12 cellular contexts compared by ENCODE assay signal in the genomic region with DNA sequence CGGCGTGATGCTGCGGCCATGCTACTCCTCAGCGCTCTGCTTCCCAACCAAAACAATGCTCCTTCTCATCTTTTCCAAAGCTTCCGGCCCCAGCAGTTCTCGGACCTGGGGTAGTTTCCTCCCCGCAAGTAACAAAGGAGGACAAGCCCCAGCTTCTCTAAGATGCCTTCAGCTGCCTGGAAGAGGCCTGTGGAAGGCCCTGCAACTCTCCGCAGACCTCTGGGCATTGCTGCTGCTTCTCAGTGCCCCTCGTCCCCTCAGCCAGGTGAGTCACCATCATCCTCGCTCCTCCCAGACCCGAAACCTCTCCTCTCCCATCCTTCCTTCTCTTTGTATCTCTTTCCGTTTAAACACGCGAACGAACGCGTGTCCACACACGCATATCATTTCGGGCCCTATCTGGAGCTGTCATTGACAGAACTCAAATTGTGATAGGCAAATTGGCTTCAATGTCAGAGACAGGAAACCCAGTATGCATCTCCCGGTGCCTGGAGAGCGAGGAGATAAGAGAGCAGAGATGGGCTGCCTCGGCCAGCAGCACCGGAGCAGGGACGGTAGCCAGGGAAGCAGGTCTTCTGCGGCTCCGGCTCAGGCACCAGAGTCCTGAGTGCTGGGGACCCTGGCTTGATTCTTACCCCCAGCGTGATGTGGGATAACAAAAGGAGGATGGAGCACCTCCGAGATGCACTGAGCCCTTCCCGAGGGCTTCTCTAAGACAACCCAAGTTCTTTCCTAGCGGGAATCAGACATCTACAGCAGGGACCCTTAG. TPM values are rescaled to one million over a fixed set of nuclear protein-coding genes. Genes with fewer than 3 reads are reported as not detected.
DNase-seq lines count a peak whose midpoint lies in the region; TF ChIP-seq lines count a peak whose summit lies in the region.
"Had no signal": no experiment of that assay in that cellular context is flagged by ENCODE, and none has a peak within 500 bp of the region (broad histone marks: within the 10 kb centered on the region; RNA-seq: fewer than 3 reads in every experiment).

No MANE protein-coding gene starts in this region.

- no peaks in the 10 kb centered on the region for H3K36me3 Mint-ChIP-seq in activated T-cell treated with anti-CD3 and anti-CD28 coated beads, Interleukin-2, amount 50 U/mL, for 24 hours (ENCODE audit: low read depth)
- no peaks in the 10 kb centered on the region for H3K36me3 Mint-ChIP-seq in mesothelial cell of epicardium
- H3K36me3 Mint-ChIP-seq: activated naive CD8-positive, alpha-beta T cell had no signal

- no peak overlapping the region for H3K23ac ChIP-seq in neuronal stem cell (ENCODE audit: low read depth, low read length, poor library complexity)

- H3K9me3 ChIP-seq in fibroblast of lung (ENCODE audit: control insufficient read depth, insufficient read depth, low read depth, low read length) (no peaks in the 10 kb centered on the region), neuronal stem cell (replicated peaks in 1 of 2; ENCODE audit: control insufficient read depth in 2 of 2, insufficient read depth in 1 of 2, low read depth in 1 of 2, low read length in 2 of 2) (no peaks in the 10 kb centered on the region), transverse colon (no peaks in the 10 kb centered on the region)
- H3K9me3 ChIP-seq: colonic mucosa had no signal

- 100% methylated on average over 4 to 6 of the region's 30 CpGs for WGBS in neuronal stem cell (ENCODE audit: extremely low coverage in 2 of 2, insufficient read length in 2 of 2, insufficient replicate concordance in 1 of 2), 2 donors
- WGBS in transverse colon (ENCODE audit: low coverage in 1 of 2), 2 donors = 86 to 91% methylated on average over 11 to 30 of the region's 30 CpGs

- H4K20me1 ChIP-seq in fibroblast of lung (ENCODE audit: control insufficient read depth, extremely low read depth, insufficient read depth, low read length) = no peaks in the 10 kb centered on the region

- in situ Hi-C loops in transverse colon (cut with MboI; ENCODE audit: low pct_ligation_motif_present in 1 of 4, low pct_unique_long_range_greater_than_20kb in 1 of 4, low sequenced_read_pairs in 3 of 4) = loop anchor here in 1 of 4 donors (5.0 kb wide), 1 partner anchor 100 kb away; no protein-coding TSS in a partner anchor

- no peak overlapping the region for H3K27ac Mint-ChIP-seq in activated T-cell treated with anti-CD3 and anti-CD28 coated beads, Interleukin-2, amount 50 U/mL, for 24 hours
- no peak overlapping the region for H3K27ac Mint-ChIP-seq in mesothelial cell of epicardium
- H3K27ac Mint-ChIP-seq: activated naive CD8-positive, alpha-beta T cell had no signal

- H4K91ac ChIP-seq in neuronal stem cell (ENCODE audit: low read depth, low read length, poor library complexity) = no peak overlapping the region

- H3K79me2 ChIP-seq in fibroblast of lung (ENCODE audit: control insufficient read depth, insufficient read depth, low read length) = no peaks in the 10 kb centered on the region

- no peak overlapping the region for H2AK5ac ChIP-seq in neuronal stem cell (ENCODE audit: low read depth, low read length)

- DNase-seq in activated T-cell treated with anti-CD3 and anti-CD28 coated beads, Interleukin-2, amount 50 U/mL, for 24 hours = peak; percentile 12
- DNase-seq in activated T-cell treated with anti-CD3 and anti-CD28 coated beads, Interleukin-2, amount 50 U/mL, for 1 hour = no peak
- DNase-seq in fibroblast of lung (ENCODE audit: low read depth in 2 of 2) = no peak
- no peak for DNase-seq in neuronal stem cell (ENCODE audit: low spot score)
- DNase-seq in transverse colon = no peak
- DNase-seq in mesothelial cell of epicardium (ENCODE audit: low spot score in 2 of 2, unreplicated experiment in 2 of 2) = no peak
- DNase-seq in stimulated activated CD4-positive, alpha-beta T cell treated with anti-CD3 and anti-CD28 coated beads, Interleukin-1b, Interleukin-23, amount 100 ng/mL, for 48 hours = no peak
- DNase-seq in UCSD-AML1 (lab: John Stamatoyannopoulos, UW; ENCODE audit: unreplicated experiment) = no peak
- DNase-seq: NCI-H187; stimulated activated naive CD8-positive, alpha-beta T cell treated with anti-CD3 and anti-CD28 coated beads, Interleukin-15, amount 100 ng/mL, for 72 hours had no signal

- H3K27ac ChIP-seq in fibroblast of lung (ENCODE audit: insufficient read depth, low read length) (peak overlapping the region; percentile 58), neuronal stem cell (replicated peaks; ENCODE audit: low read length) (no peak overlapping the region), transverse colon (peak overlapping the region; percentile 34 to 81 (median 64))
- H3K27ac ChIP-seq: colonic mucosa had no signal

- no peak overlapping the region for H3K4me3 Mint-ChIP-seq in activated T-cell treated with anti-CD3 and anti-CD28 coated beads, Interleukin-2, amount 50 U/mL, for 24 hours
- H3K4me3 Mint-ChIP-seq in mesothelial cell of epicardium = no peak overlapping the region
- H3K4me3 Mint-ChIP-seq: activated naive CD8-positive, alpha-beta T cell; stimulated activated naive CD8-positive, alpha-beta T cell treated with anti-CD3 and anti-CD28 coated beads, Interleukin-15, amount 100 ng/mL, for 72 hours had no signal

- no peak overlapping the region for H2BK15ac ChIP-seq in neuronal stem cell (ENCODE audit: low read length)

- H3K4ac ChIP-seq in neuronal stem cell (ENCODE audit: low read length) = no peak overlapping the region

- H2BK120ac ChIP-seq in neuronal stem cell (ENCODE audit: low read depth, low read length) = no peak overlapping the region

- H3K9ac ChIP-seq in fibroblast of lung (ENCODE audit: insufficient read depth, low read length) = no peak overlapping the region
- no peak overlapping the region for H3K9ac ChIP-seq in neuronal stem cell (ENCODE audit: low read depth, low read length, poor library complexity)

- peak overlapping the region; percentile 62 for H2BK5ac ChIP-seq in neuronal stem cell (ENCODE audit: low read length)

- H2AFZ ChIP-seq in fibroblast of lung (ENCODE audit: low read length) = peak overlapping the region; percentile 65
- H2AFZ ChIP-seq in neuronal stem cell (ENCODE audit: low read length) = no peak overlapping the region

- intact Hi-C loops in transverse colon (cut with DNase I; ENCODE audit: low total_unique reads) = loop anchor here (1.0 to 5.0 kb wide), 2 partner anchors 100 to 120 kb away; no protein-coding TSS in a partner anchor

- H3K36me3 ChIP-seq in fibroblast of lung (ENCODE audit: control insufficient read depth, insufficient read depth, low read length) (no peaks in the 10 kb centered on the region), neuronal stem cell (replicated peaks in 1 of 2; ENCODE audit: control insufficient read depth in 2 of 2, insufficient read depth in 2 of 2, low read length in 2 of 2) (no peaks in the 10 kb centered on the region), transverse colon (no peaks in the 10 kb centered on the region)
- H3K36me3 ChIP-seq: colonic mucosa had no signal

- H3K27me3 ChIP-seq in fibroblast of lung (ENCODE audit: control insufficient read depth, insufficient read depth, low read length) (peaks cover 4% of the 10 kb centered on the region), neuronal stem cell (ENCODE audit: control insufficient read depth in 3 of 3, insufficient read depth in 3 of 3, low read depth in 1 of 3, low read length in 3 of 3) (peaks cover 0 to 48% (median 0%) of the 10 kb centered on the region in 3 experiments), transverse colon (peaks cover 6% of the 10 kb centered on the region)
- H3K27me3 ChIP-seq: colonic mucosa had no signal

- H3K14ac ChIP-seq in neuronal stem cell (ENCODE audit: low read length) = no peak overlapping the region

- peak overlapping the region in 2 of 4 experiments; percentile 15 to 16 for H3K4me3 ChIP-seq in fibroblast of lung (replicated peaks in 1 of 4; ENCODE audit: control extremely low read depth in 1 of 4, insufficient read depth in 1 of 4, low read depth in 3 of 4, low read length in 4 of 4)
- no peak overlapping the region for H3K4me3 ChIP-seq in neuronal stem cell (ENCODE audit: low read length in 2 of 2)
- peak overlapping the region in 1 of 4 donors; percentile 1 for H3K4me3 ChIP-seq in transverse colon
- H3K4me3 ChIP-seq: colonic mucosa had no signal

- H4K8ac ChIP-seq in neuronal stem cell (ENCODE audit: low read depth, low read length) = no peak overlapping the region

- H3K4me1 ChIP-seq in fibroblast of lung (ENCODE audit: control insufficient read depth, extremely low read depth, insufficient read depth, low read length) (peaks cover 4% of the 10 kb centered on the region), neuronal stem cell (ENCODE audit: control insufficient read depth in 2 of 2, insufficient read depth in 1 of 2, low read depth in 1 of 2, low read length in 2 of 2) (peaks cover 5 to 6% of the 10 kb centered on the region in 2 donors), transverse colon (peaks cover under 1 to 19% (median 11%) of the 10 kb centered on the region in 4 donors)
- H3K4me1 ChIP-seq: colonic mucosa had no signal

- no peak for TF ChIP-seq EP300 in transverse colon (IDR thresholded peaks at IDR 0.05; ENCODE audit: low read depth)

- H3K79me1 ChIP-seq in neuronal stem cell (ENCODE audit: low read depth, low read length) = no peaks in the 10 kb centered on the region

- peaks cover 3% of the 10 kb centered on the region for H3K4me1 Mint-ChIP-seq in activated T-cell treated with anti-CD3 and anti-CD28 coated beads, Interleukin-2, amount 50 U/mL, for 24 hours (ENCODE audit: low read depth)
- peaks cover 7% of the 10 kb centered on the region for H3K4me1 Mint-ChIP-seq in mesothelial cell of epicardium

- H3K4me2 ChIP-seq in fibroblast of lung (ENCODE audit: extremely low read depth, insufficient read depth, low read length) (peak overlapping the region; percentile 60), neuronal stem cell (ENCODE audit: insufficient read depth, low read length, poor library complexity, severe bottlenecking) (no peak overlapping the region)

- TF ChIP-seq POLR2A in transverse colon (IDR thresholded peaks at IDR 0.05) = no peak

- H3K9me3 Mint-ChIP-seq in activated T-cell treated with anti-CD3 and anti-CD28 coated beads, Interleukin-2, amount 50 U/mL, for 24 hours = no peaks in the 10 kb centered on the region
- no peaks in the 10 kb centered on the region for H3K9me3 Mint-ChIP-seq in mesothelial cell of epicardium
- H3K9me3 Mint-ChIP-seq: stimulated activated naive CD8-positive, alpha-beta T cell treated with anti-CD3 and anti-CD28 coated beads, Interleukin-15, amount 100 ng/mL, for 72 hours had no signal

- H2BK12ac ChIP-seq in neuronal stem cell (ENCODE audit: low read length) = no peak overlapping the region

- peaks cover 21% of the 10 kb centered on the region for H3K27me3 Mint-ChIP-seq in activated T-cell treated with anti-CD3 and anti-CD28 coated beads, Interleukin-2, amount 50 U/mL, for 24 hours
- H3K27me3 Mint-ChIP-seq in mesothelial cell of epicardium (ENCODE audit: low read depth) = peaks cover 39% of the 10 kb centered on the region
- H3K27me3 Mint-ChIP-seq: activated naive CD8-positive, alpha-beta T cell had no signal

- H3K18ac ChIP-seq in neuronal stem cell (ENCODE audit: low read length) = no peak overlapping the region

- TF ChIP-seq CTCF in fibroblast of lung (conservative IDR thresholded peaks at IDR 0.05 in 1 of 2, IDR thresholded peaks at IDR 0.05 in 1 of 2; ENCODE audit: low read depth in 1 of 2, low read length in 2 of 2) (no peak), transverse colon (IDR thresholded peaks at IDR 0.05) (no peak), mesothelial cell of epicardium (IDR thresholded peaks at IDR 0.05; ENCODE audit: unreplicated experiment) (no peak)

RNA-seq across cellular contexts. Expression of a gene that starts 22.0 kb away (rescaled TPM):
- total RNA-seq in fibroblast of lung (60.4 and 85.7 TPM in 2 replicates), transverse colon (10 to 100 TPM in 3 of 4 donors, 1 to 10 TPM in 1; 7.8 to 56.9 (median 13.8) TPM), mesothelial cell of epicardium (36.2 to 39.3 TPM (median 37.6 TPM) in 3 replicates)
- polyA plus RNA-seq in fibroblast of lung = 44.1 and 54.5 TPM in 2 replicates
- 34.3 and 41.9 TPM in 2 replicates for polyA plus RNA-seq in fibroblast of lung (2012)
- polyA minus RNA-seq in fibroblast of lung (ENCODE audit: low replicate concordance) = 53.5 and 56.9 TPM in 2 replicates
- polyA plus RNA-seq in neuronal stem cell (2013, experiment 1 of 2) = 40.3 TPM
- 41.3 TPM for polyA plus RNA-seq in neuronal stem cell (2013, experiment 2 of 2)
